1 cellular context compared by ENCODE assay signal in genomic region chr1:2232255-2232915, GRCh38.
TF ChIP-seq lines count a peak whose summit lies in the region.

No MANE protein-coding gene starts in this region.

TF ChIP-seq in HepG2, 621 proteins besides CTCF, POLR2A, EP300 and RAD21 (continued from another document and continues in another):
- TF ChIP-seq CREB3 (CRISPR knock-in tag; IDR thresholded peaks at IDR 0.05) (no peak), TARDBP (CRISPR knock-in tag; IDR thresholded peaks at IDR 0.05) (peak; percentile 53), ZUFSP (CRISPR knock-in tag; IDR thresholded peaks at IDR 0.05; ENCODE audit: borderline replicate concordance) (no peak), MED8 (CRISPR knock-in tag; IDR thresholded peaks at IDR 0.05; ENCODE audit: insufficient replicate concordance) (no peak), ZNF878 (CRISPR knock-in tag; IDR thresholded peaks at IDR 0.05) (no peak), MAFG (CRISPR knock-in tag; IDR thresholded peaks at IDR 0.05) (no peak), RARA (CRISPR knock-in tag; IDR thresholded peaks at IDR 0.05) (peak; percentile 91), GABPB1 (CRISPR knock-in tag; IDR thresholded peaks at IDR 0.05) (peak; percentile 34; the same call in 1 of the 2 replicates), ZNF44 (CRISPR knock-in tag; IDR thresholded peaks at IDR 0.05) (no peak), POLR2AphosphoS2 (IDR thresholded peaks at IDR 0.05; ENCODE audit: low read depth, low read length) (no peak), BHLHE40 (IDR thresholded peaks at IDR 0.05; ENCODE audit: low read length) (no peak), HIVEP1 (CRISPR knock-in tag; IDR thresholded peaks at IDR 0.05) (peak; percentile 91), MIXL1 (CRISPR knock-in tag; IDR thresholded peaks at IDR 0.05) (0 out of 2 replicates have a peak, but pooled peaks have one; percentile 36), MXD4 (CRISPR knock-in tag; IDR thresholded peaks at IDR 0.05) (no peak; the same call in 1 of the 2 replicates), SP4 (CRISPR knock-in tag; IDR thresholded peaks at IDR 0.05) (peak; percentile 43; the same call in 1 of the 2 replicates), POGK (CRISPR knock-in tag; conservative IDR thresholded peaks at IDR 0.05) (no peak), ISL2 (CRISPR knock-in tag; IDR thresholded peaks at IDR 0.05) (peak; percentile 82), ZBTB39 (CRISPR knock-in tag; IDR thresholded peaks at IDR 0.05) (no peak), ZNF670 (CRISPR knock-in tag; IDR thresholded peaks at IDR 0.05; ENCODE audit: borderline replicate concordance) (no peak), MXD1 (CRISPR knock-in tag; IDR thresholded peaks at IDR 0.05) (peak; percentile 36; the same call in 1 of the 2 replicates), NAIF1 (CRISPR knock-in tag; IDR thresholded peaks at IDR 0.05; ENCODE audit: borderline replicate concordance) (no peak), ZNF577 (CRISPR knock-in tag; IDR thresholded peaks at IDR 0.05; ENCODE audit: borderline replicate concordance, low read depth) (0 out of 2 replicates have a peak, but pooled peaks have one; percentile 38), BRD4 (CRISPR knock-in tag; IDR thresholded peaks at IDR 0.05) (no peak), KDM6A (CRISPR knock-in tag; IDR thresholded peaks at IDR 0.05; ENCODE audit: low read depth) (0 out of 2 replicates have a peak, but pooled peaks have one; percentile 65), PRDM10 (CRISPR knock-in tag; IDR thresholded peaks at IDR 0.05; ENCODE audit: low read depth) (peak; percentile 67), MLLT10 (CRISPR knock-in tag; IDR thresholded peaks at IDR 0.05) (no peak), GATAD1 (CRISPR knock-in tag; IDR thresholded peaks at IDR 0.05) (peak; percentile 53; the same call in 1 of the 2 replicates), ZFP62 (CRISPR knock-in tag; IDR thresholded peaks at IDR 0.05) (no peak), CHD4 (IDR thresholded peaks at IDR 0.05; ENCODE audit: borderline replicate concordance, low read length) (no peak), NFE2L2 (IDR thresholded peaks at IDR 0.05; ENCODE audit: low read length) (no peak), ZKSCAN1 (IDR thresholded peaks at IDR 0.05; ENCODE audit: low read length) (no peak), GRHL1 (CRISPR knock-in tag; conservative IDR thresholded peaks at IDR 0.05) (no peak), ZNF138 (CRISPR knock-in tag; IDR thresholded peaks at IDR 0.05; ENCODE audit: low read depth) (no peak), NFYC (CRISPR knock-in tag; IDR thresholded peaks at IDR 0.05) (no peak), NR0B2 (CRISPR knock-in tag; IDR thresholded peaks at IDR 0.05) (no peak; the same call in 1 of the 2 replicates), ZNF775 (CRISPR knock-in tag; IDR thresholded peaks at IDR 0.05; ENCODE audit: borderline replicate concordance) (no peak), ZHX1 (CRISPR knock-in tag; IDR thresholded peaks at IDR 0.05; ENCODE audit: low read depth) (no peak), ZNF484 (CRISPR knock-in tag; IDR thresholded peaks at IDR 0.05; ENCODE audit: borderline replicate concordance, low read depth) (no peak), AKNA (CRISPR knock-in tag; IDR thresholded peaks at IDR 0.05; ENCODE audit: borderline replicate concordance) (no peak)
